Comparison of ENCODE assay signal across 1 cellular context in the genomic region with DNA sequence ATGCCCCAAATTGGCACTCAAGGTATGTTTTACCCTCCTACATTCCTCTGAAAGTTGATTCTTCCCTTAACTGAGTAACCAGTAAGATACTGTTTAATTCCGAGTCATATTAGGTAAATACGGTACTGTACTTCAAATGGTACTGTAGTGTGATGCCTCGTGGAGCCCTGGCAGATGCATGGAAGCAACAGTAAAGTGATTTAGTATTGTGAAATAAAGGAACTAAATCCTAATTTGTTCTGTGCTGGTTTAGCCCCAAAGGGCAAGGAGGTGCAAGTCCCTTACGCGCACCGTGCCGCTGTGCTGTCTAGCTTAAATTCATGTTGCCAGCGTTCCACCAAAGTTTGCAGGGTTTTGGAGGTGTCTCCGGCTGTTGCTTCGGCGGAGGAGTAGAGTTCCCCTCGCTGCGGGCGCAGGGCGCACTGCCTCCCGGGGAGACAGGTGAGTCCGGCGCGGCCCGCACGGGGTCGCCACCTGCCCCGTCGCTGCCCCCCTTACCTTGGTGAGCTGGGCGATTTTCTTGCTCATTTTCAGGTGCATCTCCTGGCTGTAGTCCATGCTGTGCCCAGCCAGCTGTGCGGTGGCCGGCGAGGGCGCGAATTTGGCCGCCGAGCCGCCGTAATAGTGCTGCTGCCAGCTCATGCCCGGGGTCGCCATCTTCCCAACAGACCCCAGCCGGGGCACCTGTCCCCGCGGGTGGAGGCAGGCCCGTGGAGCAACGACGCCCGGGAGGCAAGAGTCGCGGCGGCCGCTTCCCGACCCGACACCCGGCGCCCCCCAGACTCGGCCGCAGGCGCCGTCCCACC.
A peak's percentile ranks its signal among the peaks of the same experiment; 100 is the strongest.
TF ChIP-seq lines count a peak whose summit lies in the region.

No MANE protein-coding gene starts in this region.

TF ChIP-seq in HepG2, 621 proteins besides CTCF, POLR2A, EP300 and RAD21 (continued from another document and continues in another):
- TF ChIP-seq KMT2A (CRISPR knock-in tag; IDR thresholded peaks at IDR 0.05), result peak; percentile 96
- TF ChIP-seq ZNF574 (CRISPR knock-in tag; IDR thresholded peaks at IDR 0.05), result peak; percentile 79
- TF ChIP-seq ZNF766 (CRISPR knock-in tag; IDR thresholded peaks at IDR 0.05; ENCODE audit: borderline replicate concordance), result peak; percentile 35; the same call in 1 of the 2 replicates
- TF ChIP-seq SRSF1 (optimal IDR thresholded peaks at IDR 0.05; ENCODE audit: low read depth, low read length), result peak; percentile 23
- 0 out of 2 replicates have a peak, but pooled peaks have one; percentile 26 for TF ChIP-seq NFE2L1 (CRISPR knock-in tag; IDR thresholded peaks at IDR 0.05; ENCODE audit: borderline replicate concordance)
- TF ChIP-seq MEF2D (CRISPR knock-in tag; IDR thresholded peaks at IDR 0.05), result peak; percentile 51; the same call in 1 of the 2 replicates
- 0 out of 2 replicates have a peak, but pooled peaks have one; percentile 53 for TF ChIP-seq EED (CRISPR knock-in tag; IDR thresholded peaks at IDR 0.05)
- TF ChIP-seq ZBTB1 (CRISPR knock-in tag; IDR thresholded peaks at IDR 0.05; ENCODE audit: borderline replicate concordance), result peak; percentile 64; the same call in 1 of the 2 replicates
- TF ChIP-seq ZNF407 (CRISPR knock-in tag; IDR thresholded peaks at IDR 0.05; ENCODE audit: not compliant biosample characterization), result peak; percentile 70
- TF ChIP-seq, protein P1, sequence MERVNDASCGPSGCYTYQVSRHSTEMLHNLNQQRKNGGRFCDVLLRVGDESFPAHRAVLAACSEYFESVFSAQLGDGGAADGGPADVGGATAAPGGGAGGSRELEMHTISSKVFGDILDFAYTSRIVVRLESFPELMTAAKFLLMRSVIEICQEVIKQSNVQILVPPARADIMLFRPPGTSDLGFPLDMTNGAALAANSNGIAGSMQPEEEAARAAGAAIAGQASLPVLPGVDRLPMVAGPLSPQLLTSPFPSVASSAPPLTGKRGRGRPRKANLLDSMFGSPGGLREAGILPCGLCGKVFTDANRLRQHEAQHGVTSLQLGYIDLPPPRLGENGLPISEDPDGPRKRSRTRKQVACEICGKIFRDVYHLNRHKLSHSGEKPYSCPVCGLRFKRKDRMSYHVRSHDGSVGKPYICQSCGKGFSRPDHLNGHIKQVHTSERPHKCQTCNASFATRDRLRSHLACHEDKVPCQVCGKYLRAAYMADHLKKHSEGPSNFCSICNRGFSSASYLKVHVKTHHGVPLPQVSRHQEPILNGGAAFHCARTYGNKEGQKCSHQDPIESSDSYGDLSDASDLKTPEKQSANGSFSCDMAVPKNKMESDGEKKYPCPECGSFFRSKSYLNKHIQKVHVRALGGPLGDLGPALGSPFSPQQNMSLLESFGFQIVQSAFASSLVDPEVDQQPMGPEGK (CRISPR knock-in tag; IDR thresholded peaks at IDR 0.05), result peak; percentile 62
- TF ChIP-seq AGO2 (optimal IDR thresholded peaks at IDR 0.05; ENCODE audit: low read depth, low read length), result peak; percentile 59
- TF ChIP-seq BORCS8-MEF2B (CRISPR knock-in tag; IDR thresholded peaks at IDR 0.05), result peak; percentile 84
- TF ChIP-seq TFAP4 (IDR thresholded peaks at IDR 0.05; ENCODE audit: borderline replicate concordance, low read depth), result 0 out of 2 replicates have a peak, but pooled peaks have one; percentile 22
- TF ChIP-seq SMAD1 (CRISPR knock-in tag; IDR thresholded peaks at IDR 0.05; ENCODE audit: borderline replicate concordance, low read depth), result 0 out of 2 replicates have a peak, but pooled peaks have one; percentile 62
- TF ChIP-seq HNRNPLL (IDR thresholded peaks at IDR 0.05; ENCODE audit: low read depth, low read length, poor library complexity, severe bottlenecking), result peak; percentile 84
- 0 out of 2 replicates have a peak, but pooled peaks have one; percentile 15 for TF ChIP-seq FOXA3 (CRISPR knock-in tag; IDR thresholded peaks at IDR 0.05)
- TF ChIP-seq THAP8 (CRISPR knock-in tag; IDR thresholded peaks at IDR 0.05; ENCODE audit: borderline replicate concordance), result 0 out of 2 replicates have a peak, but pooled peaks have one; percentile 84
- TF ChIP-seq, protein P2, sequence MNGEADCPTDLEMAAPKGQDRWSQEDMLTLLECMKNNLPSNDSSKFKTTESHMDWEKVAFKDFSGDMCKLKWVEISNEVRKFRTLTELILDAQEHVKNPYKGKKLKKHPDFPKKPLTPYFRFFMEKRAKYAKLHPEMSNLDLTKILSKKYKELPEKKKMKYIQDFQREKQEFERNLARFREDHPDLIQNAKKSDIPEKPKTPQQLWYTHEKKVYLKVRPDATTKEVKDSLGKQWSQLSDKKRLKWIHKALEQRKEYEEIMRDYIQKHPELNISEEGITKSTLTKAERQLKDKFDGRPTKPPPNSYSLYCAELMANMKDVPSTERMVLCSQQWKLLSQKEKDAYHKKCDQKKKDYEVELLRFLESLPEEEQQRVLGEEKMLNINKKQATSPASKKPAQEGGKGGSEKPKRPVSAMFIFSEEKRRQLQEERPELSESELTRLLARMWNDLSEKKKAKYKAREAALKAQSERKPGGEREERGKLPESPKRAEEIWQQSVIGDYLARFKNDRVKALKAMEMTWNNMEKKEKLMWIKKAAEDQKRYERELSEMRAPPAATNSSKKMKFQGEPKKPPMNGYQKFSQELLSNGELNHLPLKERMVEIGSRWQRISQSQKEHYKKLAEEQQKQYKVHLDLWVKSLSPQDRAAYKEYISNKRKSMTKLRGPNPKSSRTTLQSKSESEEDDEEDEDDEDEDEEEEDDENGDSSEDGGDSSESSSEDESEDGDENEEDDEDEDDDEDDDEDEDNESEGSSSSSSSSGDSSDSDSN (CRISPR knock-in tag; IDR thresholded peaks at IDR 0.05), result peak; percentile 92
- TF ChIP-seq ZNF543 (CRISPR knock-in tag; IDR thresholded peaks at IDR 0.05), result 0 out of 2 replicates have a peak, but pooled peaks have one; percentile 76
- TF ChIP-seq, protein P3, sequence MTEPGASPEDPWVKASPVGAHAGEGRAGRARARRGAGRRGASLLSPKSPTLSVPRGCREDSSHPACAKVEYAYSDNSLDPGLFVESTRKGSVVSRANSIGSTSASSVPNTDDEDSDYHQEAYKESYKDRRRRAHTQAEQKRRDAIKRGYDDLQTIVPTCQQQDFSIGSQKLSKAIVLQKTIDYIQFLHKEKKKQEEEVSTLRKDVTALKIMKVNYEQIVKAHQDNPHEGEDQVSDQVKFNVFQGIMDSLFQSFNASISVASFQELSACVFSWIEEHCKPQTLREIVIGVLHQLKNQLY (CRISPR knock-in tag; IDR thresholded peaks at IDR 0.05), result 0 out of 2 replicates have a peak, but pooled peaks have one; percentile 45
- TF ChIP-seq ZFP36 (IDR thresholded peaks at IDR 0.05; ENCODE audit: borderline replicate concordance, low read depth, low read length, partially characterized antibody), result no peak
- peak; percentile 83 for TF ChIP-seq FOXC1 (CRISPR knock-in tag; IDR thresholded peaks at IDR 0.05; ENCODE audit: borderline replicate concordance)
- TF ChIP-seq, protein P4, sequence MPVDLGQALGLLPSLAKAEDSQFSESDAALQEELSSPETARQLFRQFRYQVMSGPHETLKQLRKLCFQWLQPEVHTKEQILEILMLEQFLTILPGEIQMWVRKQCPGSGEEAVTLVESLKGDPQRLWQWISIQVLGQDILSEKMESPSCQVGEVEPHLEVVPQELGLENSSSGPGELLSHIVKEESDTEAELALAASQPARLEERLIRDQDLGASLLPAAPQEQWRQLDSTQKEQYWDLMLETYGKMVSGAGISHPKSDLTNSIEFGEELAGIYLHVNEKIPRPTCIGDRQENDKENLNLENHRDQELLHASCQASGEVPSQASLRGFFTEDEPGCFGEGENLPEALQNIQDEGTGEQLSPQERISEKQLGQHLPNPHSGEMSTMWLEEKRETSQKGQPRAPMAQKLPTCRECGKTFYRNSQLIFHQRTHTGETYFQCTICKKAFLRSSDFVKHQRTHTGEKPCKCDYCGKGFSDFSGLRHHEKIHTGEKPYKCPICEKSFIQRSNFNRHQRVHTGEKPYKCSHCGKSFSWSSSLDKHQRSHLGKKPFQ (CRISPR knock-in tag; IDR thresholded peaks at IDR 0.05; ENCODE audit: insufficient replicate concordance), result peak; percentile 52
- peak; percentile 5; the same call in 1 of the 2 replicates for TF ChIP-seq ZFAT (CRISPR knock-in tag; conservative IDR thresholded peaks at IDR 0.05)
- TF ChIP-seq KLF6 (CRISPR knock-in tag; IDR thresholded peaks at IDR 0.05), result 0 out of 2 replicates have a peak, but pooled peaks have one; percentile 25
- no peak for TF ChIP-seq PTBP1 (IDR thresholded peaks at IDR 0.05; ENCODE audit: low read depth, low read length, poor library complexity, severe bottlenecking)
- 0 out of 2 replicates have a peak, but pooled peaks have one; percentile 5 for TF ChIP-seq ZNF629 (CRISPR knock-in tag; conservative IDR thresholded peaks at IDR 0.05)
- no peak; the same call in 1 of the 2 replicates for TF ChIP-seq MTF1 (CRISPR knock-in tag; IDR thresholded peaks at IDR 0.05)
- TF ChIP-seq, protein P5, sequence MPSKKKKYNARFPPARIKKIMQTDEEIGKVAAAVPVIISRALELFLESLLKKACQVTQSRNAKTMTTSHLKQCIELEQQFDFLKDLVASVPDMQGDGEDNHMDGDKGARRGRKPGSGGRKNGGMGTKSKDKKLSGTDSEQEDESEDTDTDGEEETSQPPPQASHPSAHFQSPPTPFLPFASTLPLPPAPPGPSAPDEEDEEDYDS (CRISPR knock-in tag; IDR thresholded peaks at IDR 0.05), result no peak
- peak; percentile 85; the same call in 1 of the 2 replicates for TF ChIP-seq ZNF292 (CRISPR knock-in tag; IDR thresholded peaks at IDR 0.05; ENCODE audit: borderline replicate concordance, low read depth)
